ENCODE assay signal across 18 cellular contexts in the genomic region with DNA sequence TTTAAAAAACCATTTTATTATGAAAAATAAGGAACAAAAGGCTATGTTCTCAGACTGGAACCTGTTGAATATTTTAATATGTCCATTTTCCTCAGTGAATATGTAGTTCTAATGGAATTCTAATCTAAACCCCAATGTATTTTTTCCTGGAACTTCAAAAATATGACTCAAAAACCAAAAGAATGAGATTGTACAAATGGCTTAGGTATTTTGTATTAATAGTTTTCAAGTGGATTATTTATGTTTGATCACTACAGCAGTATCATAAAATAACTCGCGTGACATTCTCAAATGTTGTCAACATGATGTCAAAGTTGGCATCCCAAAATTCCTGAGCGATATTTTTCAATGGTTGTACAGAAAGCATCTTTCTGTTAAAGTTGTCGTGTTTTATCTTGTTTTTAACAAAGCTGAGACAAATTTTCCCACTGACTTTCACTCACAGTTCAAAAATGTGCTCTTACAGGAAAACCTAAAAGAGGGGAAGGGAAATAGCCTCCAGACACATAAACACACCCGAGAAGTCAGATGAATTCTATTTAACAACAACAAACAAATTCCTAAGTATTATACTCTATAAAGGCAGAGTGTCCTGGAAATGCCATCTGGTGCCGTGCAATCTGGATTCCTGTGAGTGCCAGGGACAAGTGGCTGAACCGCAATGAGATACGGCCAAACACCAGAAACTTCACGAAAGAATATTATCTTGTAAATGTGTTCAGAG.
A peak's percentile ranks its signal among the peaks of the same experiment; 100 is the strongest.
DNase-seq lines count a peak whose midpoint lies in the region; TF ChIP-seq lines count a peak whose summit lies in the region.
"Had no signal": no experiment of that assay in that cellular context is flagged by ENCODE, and none has a peak within 500 bp of the region (broad histone marks: within the 10 kb centered on the region; RNA-seq: fewer than 3 reads in every experiment).

No MANE protein-coding gene starts in this region.

- no peak for TF ChIP-seq CTCF in chondrocyte (IDR thresholded peaks at IDR 0.05)

- POLR2A ChIA-PET in activated CD4-positive, alpha-beta memory T cell treated with anti-CD3 and anti-CD28 coated beads, Interleukin-2, amount 10 ng/mL, durations not matched to agents 7 days and 5 days (lab: Charles Lee), result no interaction called here

- H3K36me3 Mint-ChIP-seq in chondrocyte (ENCODE audit: low read depth), result no peaks in the 10 kb centered on the region
- H3K36me3 Mint-ChIP-seq in activated CD4-positive, alpha-beta memory T cell treated with anti-CD3 and anti-CD28 coated beads, Interleukin-2, amount 10 ng/mL, durations not matched to agents 7 days and 5 days (ENCODE audit: low read depth), result no peaks in the 10 kb centered on the region
- H3K36me3 Mint-ChIP-seq in T-helper 2 cell treated with Interferon-gamma antibody and Interleukin-4, amounts not matched to agents 5 μg/mL and 100 μg/mL, for 36 hours (ENCODE audit: low read depth), result no peaks in the 10 kb centered on the region
- H3K36me3 Mint-ChIP-seq: CD8-positive, alpha-beta T cell had no signal

- H3K4me3 Mint-ChIP-seq in chondrocyte (ENCODE audit: unreplicated experiment), result peak overlapping the region; percentile 39
- H3K4me3 Mint-ChIP-seq in activated CD4-positive, alpha-beta memory T cell treated with anti-CD3 and anti-CD28 coated beads, Interleukin-2, amount 10 ng/mL, durations not matched to agents 7 days and 5 days, result no peak overlapping the region
- no peak overlapping the region for H3K4me3 Mint-ChIP-seq in T-helper 2 cell treated with Interferon-gamma antibody and Interleukin-4, amounts not matched to agents 5 μg/mL and 100 μg/mL, for 36 hours
- H3K4me3 Mint-ChIP-seq: CD8-positive, alpha-beta T cell had no signal

- H3K4me1 Mint-ChIP-seq in chondrocyte (ENCODE audit: low read depth), result peaks cover 62% of the 10 kb centered on the region
- no peaks in the 10 kb centered on the region for H3K4me1 Mint-ChIP-seq in activated CD4-positive, alpha-beta memory T cell treated with anti-CD3 and anti-CD28 coated beads, Interleukin-2, amount 10 ng/mL, durations not matched to agents 7 days and 5 days
- H3K4me1 Mint-ChIP-seq in T-helper 2 cell treated with Interferon-gamma antibody and Interleukin-4, amounts not matched to agents 5 μg/mL and 100 μg/mL, for 36 hours (ENCODE audit: low read depth), result no peaks in the 10 kb centered on the region

- H3K27me3 Mint-ChIP-seq in chondrocyte (ENCODE audit: low read depth), result no peaks in the 10 kb centered on the region
- H3K27me3 Mint-ChIP-seq in activated CD4-positive, alpha-beta memory T cell treated with anti-CD3 and anti-CD28 coated beads, Interleukin-2, amount 10 ng/mL, durations not matched to agents 7 days and 5 days, result no peaks in the 10 kb centered on the region
- no peaks in the 10 kb centered on the region for H3K27me3 Mint-ChIP-seq in T-helper 2 cell treated with Interferon-gamma antibody and Interleukin-4, amounts not matched to agents 5 μg/mL and 100 μg/mL, for 36 hours (ENCODE audit: low read depth)

- no peaks in the 10 kb centered on the region for H3K9me3 Mint-ChIP-seq in chondrocyte (ENCODE audit: low read depth)
- no peaks in the 10 kb centered on the region for H3K9me3 Mint-ChIP-seq in activated CD4-positive, alpha-beta memory T cell treated with anti-CD3 and anti-CD28 coated beads, Interleukin-2, amount 10 ng/mL, durations not matched to agents 7 days and 5 days
- no peaks in the 10 kb centered on the region for H3K9me3 Mint-ChIP-seq in T-helper 2 cell treated with Interferon-gamma antibody and Interleukin-4, amounts not matched to agents 5 μg/mL and 100 μg/mL, for 36 hours

- DNase-seq in EH (ENCODE audit: low read depth) (peak; percentile 90), HS-27A (ENCODE audit: low read depth) (peak; percentile 45), chondrocyte (ENCODE audit: low spot score) (no peak), myocyte (ENCODE audit: low read depth) (peak; percentile 58), T-helper 2 cell (no peak)
- no peak for DNase-seq in activated CD4-positive, alpha-beta memory T cell treated with anti-CD3 and anti-CD28 coated beads, Interleukin-2, amount 10 ng/mL, durations not matched to agents 7 days and 5 days
- no peak for DNase-seq in stimulated activated CD4-positive, alpha-beta T cell treated with anti-CD3 and anti-CD28 coated beads, Interleukin-1b, Interleukin-23, amount 100 ng/mL, for 48 hours
- no peak for DNase-seq in T-helper 2 cell treated with Interferon-gamma antibody and Interleukin-4, amounts not matched to agents 5 μg/mL and 100 μg/mL, for 36 hours (ENCODE audit: low spot score)
- DNase-seq: activated CD4-positive, alpha-beta T cell treated with anti-CD3 and anti-CD28 coated beads for 48 hours; activated CD8-positive, alpha-beta memory T cell treated with anti-CD3 and anti-CD28 coated beads, Interleukin-2, amount 50 U/mL, for 4 hours; activated effector memory CD4-positive, alpha-beta T cell treated with anti-CD3 and anti-CD28 coated beads, Interleukin-2, amount 50 U/mL, for 16 hours; CD8-positive, alpha-beta T cell; central memory CD4-positive, alpha-beta T cell; DND-41; foreskin melanocyte; left cardiac atrium; NCI-H1694 treated with DMSO at 0.1 percent for 48 hours; testis had no signal

- CTCF ChIA-PET in activated CD4-positive, alpha-beta memory T cell treated with anti-CD3 and anti-CD28 coated beads, Interleukin-2, amount 10 ng/mL, durations not matched to agents 7 days and 5 days (lab: Charles Lee), result no interaction called here

- H3K27ac Mint-ChIP-seq in chondrocyte (ENCODE audit: unreplicated experiment), result peak overlapping the region; percentile 84
- no peak overlapping the region for H3K27ac Mint-ChIP-seq in activated CD4-positive, alpha-beta memory T cell treated with anti-CD3 and anti-CD28 coated beads, Interleukin-2, amount 10 ng/mL, durations not matched to agents 7 days and 5 days
- no peak overlapping the region for H3K27ac Mint-ChIP-seq in T-helper 2 cell treated with Interferon-gamma antibody and Interleukin-4, amounts not matched to agents 5 μg/mL and 100 μg/mL, for 36 hours
- H3K27ac Mint-ChIP-seq: CD8-positive, alpha-beta T cell had no signal

Comparison
In these comparisons a context has a peak if more than half of its experiments do, and no peak if none do; other contexts are left out.
1. DNase-seq: peak in EH (single experiment), HS-27A (single experiment) and myocyte (single experiment); none in chondrocyte (single experiment), activated CD4-positive, alpha-beta memory T cell treated with anti-CD3 and anti-CD28 coated beads, Interleukin-2, amount 10 ng/mL, durations not matched to agents 7 days and 5 days (single experiment), stimulated activated CD4-positive, alpha-beta T cell treated with anti-CD3 and anti-CD28 coated beads, Interleukin-1b, Interleukin-23, amount 100 ng/mL, for 48 hours (single experiment), T-helper 2 cell treated with Interferon-gamma antibody and Interleukin-4, amounts not matched to agents 5 μg/mL and 100 μg/mL, for 36 hours (single experiment) and T-helper 2 cell (0 of 5).